ENCODE assay signal across 27 cellular contexts in the genomic region with DNA sequence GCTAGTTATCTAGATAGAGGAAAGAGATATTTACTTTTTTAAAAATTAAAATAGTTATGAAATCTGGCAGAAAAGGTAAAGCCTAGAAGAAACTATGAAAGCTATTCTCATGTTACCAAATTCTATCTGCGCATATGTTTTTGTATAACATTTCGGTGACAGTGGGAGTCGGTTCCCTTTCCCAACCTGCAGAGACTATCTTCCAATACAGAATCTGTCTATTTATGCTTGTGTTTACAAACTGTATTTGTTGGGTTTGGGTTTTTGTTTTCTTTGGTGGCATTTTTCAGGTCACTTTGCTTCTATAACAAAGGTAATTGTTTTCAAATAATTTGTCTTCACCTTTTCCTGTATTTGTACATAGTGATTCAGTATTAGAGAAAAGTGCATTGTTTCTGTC.
DNase-seq lines count a peak whose midpoint lies in the region; ATAC-seq, FAIRE-seq and TF ChIP-seq lines count a peak whose summit lies in the region.
"Had no signal": no experiment of that assay in that cellular context is flagged by ENCODE, and none has a peak within 500 bp of the region (broad histone marks: within the 10 kb centered on the region; RNA-seq: fewer than 3 reads in every experiment).

No MANE protein-coding gene starts in this region.

- CTCF ChIA-PET in activated CD8-positive, alpha-beta T cell treated with anti-CD3 and anti-CD28 coated beads, Interleukin-2, amount 10 ng/mL, durations not matched to agents 7 days and 5 days (lab: Charles Lee) = interaction anchor here (1.3 kb wide), 1 partner anchor 72 kb away, joined by 3 read pairs; no protein-coding TSS in a partner anchor

- H3K27me3 ChIP-seq in endodermal cell (ENCODE audit: control insufficient read depth, insufficient read depth, low read length, poor library complexity, severe bottlenecking) (no peaks in the 10 kb centered on the region), gastrocnemius medialis (no peaks in the 10 kb centered on the region)
- H3K27me3 ChIP-seq: adrenal gland, body of pancreas, SJSA1, suprapubic skin, upper lobe of left lung had no signal

- no peak for TF ChIP-seq CTCF in endodermal cell (conservative IDR thresholded peaks at IDR 0.05)
- no peak for TF ChIP-seq CTCF in gastrocnemius medialis (IDR thresholded peaks at IDR 0.05 in 4 of 5, conservative IDR thresholded peaks at IDR 0.05 in 1 of 5)

- peaks cover 9% of the 10 kb centered on the region for H3K9me3 Mint-ChIP-seq in endodermal cell
- no peaks in the 10 kb centered on the region for H3K9me3 Mint-ChIP-seq in activated CD8-positive, alpha-beta T cell treated with anti-CD3 and anti-CD28 coated beads, Interleukin-2, amount 10 ng/mL, durations not matched to agents 7 days and 5 days (ENCODE audit: insufficient read depth)
- H3K9me3 Mint-ChIP-seq: CD14-positive monocyte; naive thymus-derived CD4-positive, alpha-beta T cell; stimulated activated effector memory CD8-positive, alpha-beta T cell treated with anti-CD3 and anti-CD28 coated beads, Interleukin-12 subunit alpha, Interleukin-12 subunit beta, amount 100 ng/mL, for 72 hours; T-helper 1 cell treated with Interleukin-12 subunit alpha and Interleukin-12 subunit beta and Interleukin-4 antibody, amounts not matched to agents 30 μg/mL and 1 μg/mL, for 36 hours had no signal

- POLR2A ChIA-PET in activated CD8-positive, alpha-beta T cell treated with anti-CD3 and anti-CD28 coated beads, Interleukin-2, amount 10 ng/mL, durations not matched to agents 7 days and 5 days (lab: Charles Lee) = no interaction called here

- DNase-seq in NCI-H2171 treated with DMSO at 0.1 percent for 48 hours (lab: John Stamatoyannopoulos, UW) (peak; percentile 46), NCI-H2171 (lab: John Stamatoyannopoulos, UW) (no peak), endodermal cell (no peak), gastrocnemius medialis (no peak), GM19239 (ENCODE audit: insufficient read length, low spot score) (no peak)
- DNase-seq in activated CD8-positive, alpha-beta T cell treated with anti-CD3 and anti-CD28 coated beads, Interleukin-2, amount 10 ng/mL, durations not matched to agents 7 days and 5 days = no peak
- DNase-seq: activated naive CD4-positive, alpha-beta T cell treated with Interleukin-2 at 50 U/mL for 16 hours; adrenal gland; body of pancreas; effector CD4-positive, alpha-beta T cell; islet precursor cell; midbrain; naive thymus-derived CD4-positive, alpha-beta T cell; NCI-H146; NCI-H446; nucleus accumbens; upper lobe of left lung had no signal

- no peak overlapping the region for H3K4me3 Mint-ChIP-seq in endodermal cell
- H3K4me3 Mint-ChIP-seq in activated CD8-positive, alpha-beta T cell treated with anti-CD3 and anti-CD28 coated beads, Interleukin-2, amount 10 ng/mL, durations not matched to agents 7 days and 5 days = no peak overlapping the region
- H3K4me3 Mint-ChIP-seq: CD14-positive monocyte; naive thymus-derived CD4-positive, alpha-beta T cell; stimulated activated effector memory CD8-positive, alpha-beta T cell treated with anti-CD3 and anti-CD28 coated beads, Interleukin-12 subunit alpha, Interleukin-12 subunit beta, amount 100 ng/mL, for 72 hours; T-helper 1 cell treated with Interleukin-12 subunit alpha and Interleukin-12 subunit beta and Interleukin-4 antibody, amounts not matched to agents 30 μg/mL and 1 μg/mL, for 36 hours had no signal

- WGBS in endodermal cell (ENCODE audit: insufficient coverage in 1 of 2, insufficient read length in 1 of 2), 2 experiments = 83 to 100% methylated on average over 1 to 3 of the region's 3 CpGs

- no peak overlapping the region for H3K27ac Mint-ChIP-seq in endodermal cell
- H3K27ac Mint-ChIP-seq in activated CD8-positive, alpha-beta T cell treated with anti-CD3 and anti-CD28 coated beads, Interleukin-2, amount 10 ng/mL, durations not matched to agents 7 days and 5 days = no peak overlapping the region
- H3K27ac Mint-ChIP-seq: stimulated activated effector memory CD8-positive, alpha-beta T cell treated with anti-CD3 and anti-CD28 coated beads, Interleukin-12 subunit alpha, Interleukin-12 subunit beta, amount 100 ng/mL, for 72 hours; T-helper 1 cell treated with Interleukin-12 subunit alpha and Interleukin-12 subunit beta and Interleukin-4 antibody, amounts not matched to agents 30 μg/mL and 1 μg/mL, for 36 hours had no signal

- H3K27me3 Mint-ChIP-seq in endodermal cell (ENCODE audit: insufficient read depth) = peaks cover 15% of the 10 kb centered on the region
- H3K27me3 Mint-ChIP-seq in activated CD8-positive, alpha-beta T cell treated with anti-CD3 and anti-CD28 coated beads, Interleukin-2, amount 10 ng/mL, durations not matched to agents 7 days and 5 days (ENCODE audit: low read depth) = no peaks in the 10 kb centered on the region
- H3K27me3 Mint-ChIP-seq: naive thymus-derived CD4-positive, alpha-beta T cell had no signal

- peaks cover 4% of the 10 kb centered on the region for H3K9me3 ChIP-seq in endodermal cell (ENCODE audit: control insufficient read depth, low read length)
- no peaks in the 10 kb centered on the region for H3K9me3 ChIP-seq in gastrocnemius medialis
- H3K9me3 ChIP-seq: adrenal gland, body of pancreas, SJSA1, suprapubic skin, upper lobe of left lung had no signal

- intact Hi-C loops in gastrocnemius medialis (cut with DNase I; ENCODE audit: low total_unique reads) = no loop called here

- H3K27ac ChIP-seq in endodermal cell (ENCODE audit: low read depth, low read length) = no peak overlapping the region
- H3K27ac ChIP-seq in gastrocnemius medialis = peak overlapping the region; percentile 57 to 61 (median 58)
- H3K27ac ChIP-seq: epithelial cell of prostate, SJSA1, suprapubic skin, upper lobe of left lung had no signal

- no peak overlapping the region for H3K9ac ChIP-seq in endodermal cell (ENCODE audit: extremely low read depth, low read length, poor library complexity, severe bottlenecking)

- peaks cover 52% of the 10 kb centered on the region for H3K36me3 Mint-ChIP-seq in endodermal cell (ENCODE audit: low read depth)
- H3K36me3 Mint-ChIP-seq in activated CD8-positive, alpha-beta T cell treated with anti-CD3 and anti-CD28 coated beads, Interleukin-2, amount 10 ng/mL, durations not matched to agents 7 days and 5 days (ENCODE audit: low read depth) = peaks cover 17% of the 10 kb centered on the region

- FAIRE-seq in GM19239 (lab: Jason Lieb, UNC) = no peak
- FAIRE-seq: H1, TTC549 had no signal

- peak; percentile 22; the same call in 2 of the 3 replicates for ATAC-seq in SK-N-SH treated with all-trans-retinoic acid at 6 μM for 48 hours
- no peak for ATAC-seq in gastrocnemius medialis
- no peak for ATAC-seq in HG03378 (IDR thresholded peaks at IDR 0.05; ENCODE audit: unreplicated experiment)
- ATAC-seq in activated CD8-positive, alpha-beta T cell treated with anti-CD3 and anti-CD28 coated beads, Interleukin-2, amount 10 ng/mL, durations not matched to agents 7 days and 5 days = no peak
- ATAC-seq: body of pancreas; naive thymus-derived CD4-positive, alpha-beta T cell; stimulated activated effector memory CD8-positive, alpha-beta T cell treated with anti-CD3 and anti-CD28 coated beads, Interleukin-12 subunit alpha, Interleukin-12 subunit beta, amount 100 ng/mL, for 72 hours had no signal

- in situ Hi-C loops in gastrocnemius medialis (cut with MboI; ENCODE audit: low sequenced_read_pairs in 4 of 4) = no loop called here

- peaks cover 26% of the 10 kb centered on the region for H3K4me1 Mint-ChIP-seq in endodermal cell
- peaks cover 5% of the 10 kb centered on the region for H3K4me1 Mint-ChIP-seq in activated CD8-positive, alpha-beta T cell treated with anti-CD3 and anti-CD28 coated beads, Interleukin-2, amount 10 ng/mL, durations not matched to agents 7 days and 5 days (ENCODE audit: low read depth)
- H3K4me1 Mint-ChIP-seq: stimulated activated effector memory CD8-positive, alpha-beta T cell treated with anti-CD3 and anti-CD28 coated beads, Interleukin-12 subunit alpha, Interleukin-12 subunit beta, amount 100 ng/mL, for 72 hours had no signal

- no peak for TF ChIP-seq POLR2A in gastrocnemius medialis (IDR thresholded peaks at IDR 0.05)

- H3K4me3 ChIP-seq in endodermal cell (ENCODE audit: low read length) = peak overlapping the region; percentile 37
- H3K4me3 ChIP-seq in gastrocnemius medialis = no peak overlapping the region
- H3K4me3 ChIP-seq: body of pancreas, SJSA1, suprapubic skin, upper lobe of left lung had no signal

- H3K36me3 ChIP-seq in endodermal cell (ENCODE audit: control insufficient read depth, insufficient read depth, low read length) (peaks cover 74% of the 10 kb centered on the region), gastrocnemius medialis (peaks cover 0 to 38% of the 10 kb centered on the region in 2 donors)
- H3K36me3 ChIP-seq: SJSA1 had no signal

- peaks cover 21% of the 10 kb centered on the region for H3K4me1 ChIP-seq in endodermal cell (ENCODE audit: control insufficient read depth, insufficient read depth, low read length)
- H3K4me1 ChIP-seq in gastrocnemius medialis = peaks cover 14 to 17% of the 10 kb centered on the region in 2 donors
- H3K4me1 ChIP-seq: SJSA1, upper lobe of left lung had no signal

TF ChIP-seq in SK-N-SH treated with all-trans-retinoic acid at 6 μM for 48 hours, 23 proteins besides CTCF, POLR2A, EP300 and RAD21 (continues in another document):
- no peak for TF ChIP-seq ZFP30 (CRISPR knock-in tag; IDR thresholded peaks at IDR 0.05)
- TF ChIP-seq ZNF8 (CRISPR knock-in tag; IDR thresholded peaks at IDR 0.05) = no peak
- TF ChIP-seq, protein P1, sequence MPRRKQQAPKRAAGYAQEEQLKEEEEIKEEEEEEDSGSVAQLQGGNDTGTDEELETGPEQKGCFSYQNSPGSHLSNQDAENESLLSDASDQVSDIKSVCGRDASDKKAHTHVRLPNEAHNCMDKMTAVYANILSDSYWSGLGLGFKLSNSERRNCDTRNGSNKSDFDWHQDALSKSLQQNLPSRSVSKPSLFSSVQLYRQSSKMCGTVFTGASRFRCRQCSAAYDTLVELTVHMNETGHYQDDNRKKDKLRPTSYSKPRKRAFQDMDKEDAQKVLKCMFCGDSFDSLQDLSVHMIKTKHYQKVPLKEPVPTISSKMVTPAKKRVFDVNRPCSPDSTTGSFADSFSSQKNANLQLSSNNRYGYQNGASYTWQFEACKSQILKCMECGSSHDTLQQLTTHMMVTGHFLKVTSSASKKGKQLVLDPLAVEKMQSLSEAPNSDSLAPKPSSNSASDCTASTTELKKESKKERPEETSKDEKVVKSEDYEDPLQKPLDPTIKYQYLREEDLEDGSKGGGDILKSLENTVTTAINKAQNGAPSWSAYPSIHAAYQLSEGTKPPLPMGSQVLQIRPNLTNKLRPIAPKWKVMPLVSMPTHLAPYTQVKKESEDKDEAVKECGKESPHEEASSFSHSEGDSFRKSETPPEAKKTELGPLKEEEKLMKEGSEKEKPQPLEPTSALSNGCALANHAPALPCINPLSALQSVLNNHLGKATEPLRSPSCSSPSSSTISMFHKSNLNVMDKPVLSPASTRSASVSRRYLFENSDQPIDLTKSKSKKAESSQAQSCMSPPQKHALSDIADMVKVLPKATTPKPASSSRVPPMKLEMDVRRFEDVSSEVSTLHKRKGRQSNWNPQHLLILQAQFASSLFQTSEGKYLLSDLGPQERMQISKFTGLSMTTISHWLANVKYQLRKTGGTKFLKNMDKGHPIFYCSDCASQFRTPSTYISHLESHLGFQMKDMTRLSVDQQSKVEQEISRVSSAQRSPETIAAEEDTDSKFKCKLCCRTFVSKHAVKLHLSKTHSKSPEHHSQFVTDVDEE (CRISPR knock-in tag; IDR thresholded peaks at IDR 0.05) = no peak
